In the genomic region with DNA sequence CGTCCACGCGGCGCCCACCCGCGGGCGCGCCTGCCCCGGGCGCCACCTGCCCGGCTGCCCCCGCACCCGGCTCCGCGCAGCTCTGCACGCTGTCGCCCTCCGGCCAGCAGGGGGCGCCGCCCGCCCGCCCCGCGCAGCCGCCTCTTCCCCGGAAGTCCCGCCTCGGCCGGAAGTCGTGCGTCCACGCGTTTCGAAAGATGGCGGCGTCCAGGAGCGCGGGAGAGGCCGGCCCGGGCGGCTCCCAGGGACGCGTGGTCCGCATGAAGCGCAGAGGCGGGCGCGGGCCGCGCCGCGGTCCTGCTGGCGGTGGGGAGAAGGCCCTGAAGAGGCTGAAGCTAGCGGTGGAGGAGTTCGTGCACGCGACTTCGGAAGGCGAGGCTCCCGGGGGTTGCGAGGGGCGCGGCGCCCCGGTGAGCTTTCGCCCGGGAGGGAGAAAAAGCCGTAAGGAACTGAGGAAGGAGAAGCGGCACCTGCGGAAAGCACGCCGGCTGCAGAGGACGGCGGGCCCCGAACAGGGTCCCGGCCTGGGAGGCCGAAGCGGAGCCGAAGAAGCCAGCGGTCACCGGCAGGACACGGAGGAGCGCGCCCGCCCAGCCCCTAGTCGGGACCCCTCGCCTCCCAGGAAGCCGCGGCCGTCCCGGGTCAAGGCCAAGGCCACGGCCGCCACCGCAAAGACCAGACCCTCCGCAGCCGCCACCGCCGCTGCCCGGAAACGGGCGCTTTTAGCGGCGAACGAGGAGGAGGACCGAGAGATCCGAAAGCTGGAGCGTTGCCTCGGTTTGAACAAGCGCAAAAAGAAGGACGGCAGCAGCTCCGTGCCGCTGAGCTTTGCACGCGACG, we compare ENCODE assay signal across 8 cellular contexts. TPM values are rescaled to one million over a fixed set of nuclear protein-coding genes. Genes with fewer than 3 reads are reported as not detected.
DNase-seq lines count a peak whose midpoint lies in the region; ATAC-seq, FAIRE-seq and TF ChIP-seq lines count a peak whose summit lies in the region.

A gene with protein sequence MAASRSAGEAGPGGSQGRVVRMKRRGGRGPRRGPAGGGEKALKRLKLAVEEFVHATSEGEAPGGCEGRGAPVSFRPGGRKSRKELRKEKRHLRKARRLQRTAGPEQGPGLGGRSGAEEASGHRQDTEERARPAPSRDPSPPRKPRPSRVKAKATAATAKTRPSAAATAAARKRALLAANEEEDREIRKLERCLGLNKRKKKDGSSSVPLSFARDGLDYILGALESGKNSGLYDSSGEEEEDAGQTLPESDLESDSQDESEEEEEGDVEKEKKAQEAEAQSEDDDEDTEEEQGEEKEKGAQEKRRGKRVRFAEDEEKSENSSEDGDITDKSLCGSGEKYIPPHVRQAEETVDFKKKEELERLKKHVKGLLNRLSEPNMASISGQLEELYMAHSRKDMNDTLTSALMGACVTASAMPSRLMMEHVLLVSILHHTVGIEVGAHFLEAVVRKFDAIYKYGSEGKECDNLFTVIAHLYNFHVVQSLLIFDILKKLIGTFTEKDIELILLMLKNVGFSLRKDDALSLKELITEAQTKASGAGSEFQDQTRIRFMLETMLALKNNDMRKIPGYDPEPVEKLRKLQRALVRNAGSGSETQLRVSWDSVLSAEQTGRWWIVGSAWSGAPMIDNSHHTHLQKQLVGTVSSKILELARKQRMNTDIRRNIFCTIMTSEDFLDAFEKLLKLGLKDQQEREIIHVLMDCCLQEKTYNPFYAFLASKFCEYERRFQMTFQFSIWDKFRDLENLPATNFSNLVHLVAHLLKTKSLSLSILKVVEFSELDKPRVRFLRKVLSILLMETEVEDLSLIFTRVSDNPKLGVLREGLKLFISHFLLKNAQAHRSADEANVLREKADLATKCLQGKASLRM (plus strand): TSS at position 172 of the 840 bp plus-strand sequence. CDS start 26 bp downstream, at position 198.

- H3K27me3 ChIP-seq in BLaER1 (peaks cover 21% of the 10 kb centered on the region), HepG2 (ENCODE audit: control insufficient read depth in 1 of 2, insufficient read depth in 2 of 2, low read length in 2 of 2) (peaks cover 4 to 8% of the 10 kb centered on the region in 2 experiments; a peak in 3 of 5 replicates)

- H4K20me1 ChIP-seq in BLaER1: peaks cover 50% of the 10 kb centered on the region
- peaks cover 6% of the 10 kb centered on the region for H4K20me1 ChIP-seq in HepG2 (ENCODE audit: insufficient read depth, low read length)

- POLR2A ChIA-PET in HepG2 (lab: Yijun Ruan, JAX): interaction anchor here (0.9 to 1.7 kb wide), 2 partner anchors 22 to 56 kb away, joined by 3 to 9 read pairs; a partner anchor contains a TSS

- TF ChIP-seq EP300 in HepG2 (IDR thresholded peaks at IDR 0.05; ENCODE audit: low read depth in 2 of 2, low read length in 2 of 2) (no peak), HepG2 (CRISPR knock-in tag; IDR thresholded peaks at IDR 0.05; ENCODE audit: borderline replicate concordance) (no peak)

- peaks cover 27% of the 10 kb centered on the region for H3K4me1 ChIP-seq in BLaER1
- H3K4me1 ChIP-seq in HepG2 (ENCODE audit: insufficient read depth, low read length): peaks cover 30% of the 10 kb centered on the region

- H3K36me3 ChIP-seq in BLaER1: peaks cover 29% of the 10 kb centered on the region
- peaks cover 16 to 27% of the 10 kb centered on the region in 2 experiments for H3K36me3 ChIP-seq in HepG2 (replicated peaks in 1 of 2; ENCODE audit: control insufficient read depth in 1 of 2, insufficient read depth in 2 of 2, low read length in 2 of 2)

- intact Hi-C loops in HepG2 (cut with micrococcal nuclease; ENCODE audit: unreplicated experiment): loop anchor here (5.0 kb wide), 2 partner anchors 42 to 58 kb away; no protein-coding TSS in a partner anchor

- TF ChIP-seq POLR2A in HepG2 (IDR thresholded peaks at IDR 0.05; ENCODE audit: insufficient read depth in 1 of 2, low read depth in 2 of 2, low read length in 2 of 2): peak; percentile 72 to 74

- H3K27ac ChIP-seq in BLaER1 (peak within 1 kb of the TSS; percentile 90), coronary artery (peak within 1 kb of the TSS in 1 of 2 donors; percentile 50), HepG2 (ENCODE audit: extremely low read length, insufficient read depth, low read length) (peak within 1 kb of the TSS; percentile 74)

- CTCF ChIA-PET in HepG2 (lab: Yijun Ruan, JAX; ENCODE audit: low intra/inter-chr PET ratio, low total read pairs): interaction anchor here (1.3 kb wide), 1 partner anchor 41 kb away, joined by 4 read pairs; no protein-coding TSS in a partner anchor

- in situ Hi-C loops in HepG2 (cut with HindIII; ENCODE audit: extremely low pct_ligation_motif_present, low pct_unique_long_range_greater_than_20kb): loop anchor here (5.0 to 25.0 kb wide), 2 partner anchors 188 to 313 kb away; a partner anchor contains a TSS

- H3K4me2 ChIP-seq in BLaER1 (peak within 1 kb of the TSS; percentile 95), HepG2 (ENCODE audit: low read depth, low read length) (peak within 1 kb of the TSS; percentile 86)

- TF ChIP-seq CTCF in coronary artery (IDR thresholded peaks at IDR 0.05) (peak; percentile 61), HepG2 (CRISPR knock-in tag; IDR thresholded peaks at IDR 0.05) (peak; percentile 79)

- H3K9ac ChIP-seq in BLaER1: peak within 1 kb of the TSS; percentile 95
- peak within 1 kb of the TSS; percentile 79 for H3K9ac ChIP-seq in HepG2 (ENCODE audit: insufficient read depth, low read depth, low read length)

- FAIRE-seq in HepG2 (lab: Jason Lieb, UNC): no peak

- H3K4me3 ChIP-seq in BLaER1 (peak within 1 kb of the TSS; percentile 100), coronary artery (peak within 1 kb of the TSS; percentile 93), HepG2 (replicated peaks in 1 of 3; ENCODE audit: insufficient read depth in 1 of 3, low read depth in 2 of 3, low read length in 3 of 3) (peak within 1 kb of the TSS; percentile 93 to 95 (median 93))

- DNase-seq in NCI-H446 treated with DMSO at 0.1 percent for 48 hours (lab: John Stamatoyannopoulos, UW): peak; percentile 51
- DNase-seq in activated CD4-positive, alpha-beta T cell treated with anti-CD3 and anti-CD28 coated beads for 4 hours: peak; percentile 89 to 91
- DNase-seq in coronary artery (ENCODE audit: low spot score): peak; percentile 87
- DNase-seq in HepG2 (ENCODE audit: low spot score): peak; percentile 66
- peak; percentile 90 to 92 for DNase-seq in stimulated activated CD4-positive, alpha-beta T cell treated with anti-CD3 and anti-CD28 coated beads, Interleukin-2, amount 100 ng/mL, for 48 hours

- WGBS in HepG2 (ENCODE audit: low lambda C conversion rate): 2% methylated on average over 63 of the region's 115 CpGs

- 0 out of 2 replicates have a peak, but pooled peaks cover 5% of the 10 kb centered on the region for H3K9me3 ChIP-seq in BLaER1
- no peaks in the 10 kb centered on the region for H3K9me3 ChIP-seq in HepG2 (ENCODE audit: low read length)

- peaks cover 31% of the 10 kb centered on the region for H3K79me2 ChIP-seq in HepG2 (ENCODE audit: insufficient read depth, low read length)

- H2AFZ ChIP-seq in HepG2 (ENCODE audit: low read length): no peak within 1 kb of the TSS

- TF ChIP-seq RAD21 in HepG2 (CRISPR knock-in tag; IDR thresholded peaks at IDR 0.05): peak; percentile 87

- BruUV-seq in HepG2 (replicated peaks; lab: Mats Ljungman, UMichigan): no TSS peak

- ATAC-seq in GM19035 (IDR thresholded peaks at IDR 0.05; ENCODE audit: unreplicated experiment): peak; percentile 87
- peak; percentile 94 for ATAC-seq in HG03280 (IDR thresholded peaks at IDR 0.05; ENCODE audit: unreplicated experiment)
- ATAC-seq in HepG2: peak; percentile 90

TF ChIP-seq in HepG2, 621 proteins besides CTCF, POLR2A, EP300 and RAD21 (continues in another document):
- no peak for TF ChIP-seq ZNF562 (CRISPR knock-in tag; IDR thresholded peaks at IDR 0.05; ENCODE audit: borderline replicate concordance)
- TF ChIP-seq KLF13 (CRISPR knock-in tag; IDR thresholded peaks at IDR 0.05): no peak
- TF ChIP-seq, protein P1, sequence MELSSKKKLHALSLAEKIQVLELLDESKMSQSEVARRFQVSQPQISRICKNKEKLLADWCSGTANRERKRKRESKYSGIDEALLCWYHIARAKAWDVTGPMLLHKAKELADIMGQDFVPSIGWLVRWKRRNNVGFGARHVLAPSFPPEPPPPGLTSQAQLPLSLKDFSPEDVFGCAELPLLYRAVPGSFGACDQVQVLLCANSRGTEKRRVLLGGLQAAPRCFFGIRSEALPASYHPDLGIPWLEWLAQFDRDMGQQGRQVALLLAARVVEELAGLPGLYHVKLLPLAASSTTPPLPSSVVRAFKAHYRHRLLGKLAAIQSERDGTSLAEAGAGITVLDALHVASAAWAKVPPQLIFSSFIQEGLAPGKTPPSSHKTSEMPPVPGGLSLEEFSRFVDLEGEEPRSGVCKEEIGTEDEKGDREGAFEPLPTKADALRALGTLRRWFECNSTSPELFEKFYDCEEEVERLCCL (CRISPR knock-in tag; IDR thresholded peaks at IDR 0.05; ENCODE audit: borderline replicate concordance): no peak

RNA-seq across cellular contexts. Expression of the gene that starts here (rescaled TPM):
- 17.3 and 26.2 TPM in 2 replicates for total RNA-seq in HepG2 (2016; rRNA removed; fragmentation: Illumina TruSeq; extraction: Trizol)
- total RNA-seq in HepG2 (2016; cell fraction: cytosol; rRNA removed; fragmentation: Illumina TruSeq; extraction: Trizol; ENCODE audit: low read depth): 19.4 and 19.6 TPM in 2 replicates
- 17.8 and 29.8 TPM in 2 replicates for total RNA-seq in HepG2 (2016; cell fraction: insoluble cytoplasmic fraction; rRNA removed; fragmentation: Illumina TruSeq; extraction: Trizol)
- total RNA-seq in HepG2 (2016; cell fraction: membrane; rRNA removed; fragmentation: Illumina TruSeq; extraction: Trizol): 9.5 and 9.7 TPM in 2 replicates
- 38.8 and 47.6 TPM in 2 replicates for total RNA-seq in HepG2 (2016; cell fraction: nucleus; rRNA removed; fragmentation: Illumina TruSeq; extraction: Trizol)
- 14.0 and 14.2 TPM in 2 replicates for polyA plus RNA-seq in HepG2 (2011; rRNA removed)
- 3.9 and 4.6 TPM in 2 replicates for polyA plus RNA-seq in HepG2 (2011; cell fraction: cytosol; rRNA removed)
- polyA plus RNA-seq in HepG2 (2011; cell fraction: nucleus; rRNA removed): 31.2 and 37.8 TPM in 2 replicates
- polyA plus RNA-seq in HepG2 (2012): 12.8 and 13.3 TPM in 2 replicates
- 0.77 and 1.1 TPM in 2 replicates for polyA plus RNA-seq in HepG2 (2016; cell fraction: cytosol; fragmentation: Illumina TruSeq; extraction: Trizol; ENCODE audit: low read depth)
- 13.4 and 13.7 TPM in 2 replicates for polyA plus RNA-seq in HepG2 (2016; cell fraction: insoluble cytoplasmic fraction; fragmentation: Illumina TruSeq; extraction: Trizol; ENCODE audit: low read depth)
- polyA plus RNA-seq in HepG2 (2016; cell fraction: membrane; fragmentation: Illumina TruSeq; extraction: Trizol; ENCODE audit: low read depth): 2.3 and 2.8 TPM in 2 replicates
- 57.7 and 61.6 TPM in 2 replicates for polyA plus RNA-seq in HepG2 (2016; cell fraction: nucleus; fragmentation: Illumina TruSeq; extraction: Trizol; ENCODE audit: insufficient read depth, low read depth)
- 25.8 and 45.7 TPM in 2 replicates for polyA minus RNA-seq in HepG2 (2011; rRNA and poly(A)+ RNA removed; ENCODE audit: low replicate concordance)
- 5.3 and 6.9 TPM in 2 replicates for polyA minus RNA-seq in HepG2 (2011; cell fraction: cytosol; rRNA and poly(A)+ RNA removed)
- polyA minus RNA-seq in HepG2 (2011; cell fraction: nucleus; rRNA and poly(A)+ RNA removed): 44.3 and 51.8 TPM in 2 replicates
